1 cellular context compared by ENCODE assay signal in genomic region chr6:154950979-154951378, GRCh38.
TF ChIP-seq lines count a peak whose summit lies in the region.

No MANE protein-coding gene starts in this region.

TF ChIP-seq in WTC11, 78 proteins besides CTCF, POLR2A, EP300 and RAD21 (continued from another document):
- no peak for TF ChIP-seq ERG (CRISPR knock-in tag; IDR thresholded peaks at IDR 0.05)
- TF ChIP-seq JUN (CRISPR knock-in tag; IDR thresholded peaks at IDR 0.05): no peak
- no peak for TF ChIP-seq IRF1 (CRISPR knock-in tag; IDR thresholded peaks at IDR 0.05)
- TF ChIP-seq NR3C1 (CRISPR knock-in tag; conservative IDR thresholded peaks at IDR 0.05; ENCODE audit: low read depth): no peak
- no peak for TF ChIP-seq ZBTB21 (CRISPR knock-in tag; IDR thresholded peaks at IDR 0.05; ENCODE audit: borderline replicate concordance)
